In the genomic region with DNA sequence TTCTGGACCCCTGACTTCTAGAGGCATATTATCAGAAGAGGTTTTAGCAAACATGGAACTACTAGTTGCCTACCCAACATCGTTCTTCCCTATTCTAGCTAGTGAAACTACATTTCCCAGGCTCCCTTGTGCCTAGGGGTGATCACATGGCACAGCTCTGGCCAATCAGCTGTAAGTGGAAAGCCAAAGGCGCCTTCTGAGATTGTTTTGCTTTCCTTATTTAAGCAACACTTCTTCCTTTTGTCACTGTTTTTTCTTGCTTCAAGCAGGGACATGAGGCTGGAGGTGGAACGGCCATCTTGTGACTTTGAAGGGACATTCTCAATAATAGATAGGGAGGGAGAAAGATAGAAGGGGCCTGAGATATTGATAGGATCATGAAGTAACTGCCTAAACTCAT, we compare ENCODE assay signal across 8 cellular contexts.
DNase-seq lines count a peak whose midpoint lies in the region; ATAC-seq and TF ChIP-seq lines count a peak whose summit lies in the region.

No MANE protein-coding gene starts in this region.

- ATAC-seq in Panc1 (peak; percentile 81), body of pancreas (no peak), GM18505 (IDR thresholded peaks at IDR 0.05; ENCODE audit: unreplicated experiment) (no peak)

- H3K36me3 ChIP-seq in BLaER1 treated with 17β-estradiol and CSF1 and Interleukin-3, amounts not matched to agents 10 nM and 100 nM, result no peaks in the 10 kb centered on the region
- H3K36me3 ChIP-seq in Panc1 (ENCODE audit: control insufficient read depth, insufficient read depth, low read length) (no peaks in the 10 kb centered on the region), body of pancreas (replicated peaks in 1 of 2; ENCODE audit: insufficient read depth in 1 of 2, low read depth in 2 of 2) (no peaks in the 10 kb centered on the region)

- CTCF ChIA-PET in Panc1 (lab: Charles Lee), result no interaction called here

- BruUV-seq in Panc1 (replicated peaks; lab: Mats Ljungman, UMichigan), result no TSS peak

- H3K27ac ChIP-seq in BLaER1 treated with 17β-estradiol and CSF1 and Interleukin-3, amounts not matched to agents 10 nM and 100 nM, result peak overlapping the region in 4 of 11 experiments; percentile 2 to 21 (median 14); a peak in 1 of 22 replicates
- H3K27ac ChIP-seq in Panc1 (ENCODE audit: low read length) (no peak overlapping the region), body of pancreas (no peak overlapping the region)

- H4K20me1 ChIP-seq in BLaER1 treated with 17β-estradiol and CSF1 and Interleukin-3, amounts not matched to agents 10 nM and 100 nM, result no peaks in the 10 kb centered on the region

- in situ Hi-C loops in Panc1 (cut with HindIII; ENCODE audit: low pct_unique_long_range_greater_than_20kb, low sequenced_read_pairs), result no loop called here

- intact Hi-C loops in Panc1 (cut with micrococcal nuclease; ENCODE audit: unreplicated experiment), result no loop called here
- intact Hi-C loops in body of pancreas (cut with DNase I), result no loop called here

- POLR2A ChIA-PET in Panc1 (lab: Charles Lee), result no interaction called here

- peak; percentile 48 for DNase-seq in GM19240 (ENCODE audit: insufficient read length, low spot score)
- DNase-seq in Panc1 (ENCODE audit: low read depth, low spot score), result no peak
- peak; percentile 10 to 29 for DNase-seq in erythroblast (lab: John Stamatoyannopoulos, UW)
- DNase-seq in OCI-M2 (lab: John Stamatoyannopoulos, UW; ENCODE audit: unreplicated experiment), result no peak
- DNase-seq in effector CD4-positive, alpha-beta T cell, result no peak
- DNase-seq in body of pancreas, result no peak

- no peak overlapping the region for H3K9ac ChIP-seq in BLaER1 treated with 17β-estradiol and CSF1 and Interleukin-3, amounts not matched to agents 10 nM and 100 nM

- no peak for TF ChIP-seq POLR2A in erythroblast (IDR thresholded peaks at IDR 0.05; ENCODE audit: low read length)
- no peak for TF ChIP-seq POLR2A in body of pancreas (IDR thresholded peaks at IDR 0.05)
- no peak for TF ChIP-seq POLR2A in GM18505 (IDR thresholded peaks at IDR 0.05; ENCODE audit: borderline replicate concordance, extremely low read depth, insufficient read depth, insufficient read length)

- no peak for TF ChIP-seq CTCF in Panc1 (IDR thresholded peaks at IDR 0.05)
- TF ChIP-seq CTCF in body of pancreas (IDR thresholded peaks at IDR 0.05), result no peak

- H3K4me1 ChIP-seq in BLaER1 treated with 17β-estradiol and CSF1 and Interleukin-3, amounts not matched to agents 10 nM and 100 nM, result peaks cover 0 to 7% (median 4%) of the 10 kb centered on the region in 10 experiments; a peak in 4 of 20 replicates
- H3K4me1 ChIP-seq in Panc1 (ENCODE audit: control insufficient read depth, insufficient read depth, low read length), result no peaks in the 10 kb centered on the region
- no peaks in the 10 kb centered on the region for H3K4me1 ChIP-seq in body of pancreas

- H3K9me3 ChIP-seq in BLaER1 treated with 17β-estradiol and CSF1 and Interleukin-3, amounts not matched to agents 10 nM and 100 nM (replicated peaks in 1 of 11), result peaks cover 9 to 25% (median 12%) of the 10 kb centered on the region in 11 experiments; a peak in 20 of 22 replicates
- no peaks in the 10 kb centered on the region for H3K9me3 ChIP-seq in Panc1 (ENCODE audit: control insufficient read depth, insufficient read depth, low read depth, low read length)
- no peaks in the 10 kb centered on the region for H3K9me3 ChIP-seq in body of pancreas

- H3K27me3 ChIP-seq in BLaER1 treated with 17β-estradiol and CSF1 and Interleukin-3, amounts not matched to agents 10 nM and 100 nM, result no peaks in the 10 kb centered on the region
- H3K27me3 ChIP-seq in Panc1 (ENCODE audit: control insufficient read depth, insufficient read depth, low read length) (no peaks in the 10 kb centered on the region), body of pancreas (no peaks in the 10 kb centered on the region)

- H3K4me3 ChIP-seq in BLaER1 treated with 17β-estradiol and CSF1 and Interleukin-3, amounts not matched to agents 10 nM and 100 nM, result no peak overlapping the region
- no peak overlapping the region for H3K4me3 ChIP-seq in Panc1 (ENCODE audit: low read depth in 2 of 2, low read length in 2 of 2)
- no peak overlapping the region for H3K4me3 ChIP-seq in body of pancreas

- 82 to 87% methylated on average over 3 of the region's 3 CpGs for WGBS in body of pancreas, 2 donors

- H3K4me2 ChIP-seq in BLaER1 treated with 17β-estradiol and CSF1 and Interleukin-3, amounts not matched to agents 10 nM and 100 nM, result peak overlapping the region in 7 of 11 experiments; percentile 4 to 36 (median 15); a peak in 6 of 22 replicates

Comparison
In these comparisons a context has a peak if more than half of its experiments do, and no peak if none do; other contexts are left out.
1. DNase-seq: peak in GM19240 (single experiment) and erythroblast (2 of 2); none in Panc1 (single experiment), OCI-M2 (single experiment), effector CD4-positive, alpha-beta T cell (single experiment) and body of pancreas (0 of 4).